ENCODE assay signal across 28 cellular contexts in genomic region chr22:19901577-19902244, GRCh38.
"Had no signal": no experiment of that assay in that cellular context is flagged by ENCODE, and none has a peak within 500 bp of the region (broad histone marks: within the 10 kb centered on the region; RNA-seq: fewer than 3 reads in every experiment).

No MANE protein-coding gene starts in this region.

- H3K4me3 Mint-ChIP-seq: activated CD4-positive, alpha-beta memory T cell treated with anti-CD3 and anti-CD28 coated beads, Interleukin-2, amount 10 ng/mL, durations not matched to agents 7 days and 5 days; activated CD4-positive, alpha-beta T cell treated with anti-CD3 and anti-CD28 coated beads, Interleukin-2, amount 10 ng/mL, durations not matched to agents 7 days and 5 days; activated naive CD4-positive, alpha-beta T cell treated with anti-CD3 and anti-CD28 coated beads, Interleukin-2, amount 50 U/mL, for 24 hours; activated naive CD8-positive, alpha-beta T cell treated with anti-CD3 and anti-CD28 coated beads, Interleukin-2, amount 50 U/mL, for 24 hours; central memory CD8-positive, alpha-beta T cell; dendritic cell treated with granulocyte-macrophage colony-stimulating factor and Interleukin-4, amounts not matched to agents 40 ng/mL and 50 ng/mL, for 4 days; immature natural killer cell; mesothelial cell of epicardium; naive thymus-derived CD4-positive, alpha-beta T cell; neural crest cell; T-helper 17 cell; WTC11 had no signal

- H3K36me3 ChIP-seq: breast epithelium had no signal

- H3K27me3 ChIP-seq: breast epithelium, esophagus muscularis mucosa, spleen, testis, upper lobe of left lung, vagina had no signal

- H3K9me3 ChIP-seq: breast epithelium, esophagus muscularis mucosa, spleen, testis, upper lobe of left lung, vagina had no signal

- H3K27me3 Mint-ChIP-seq: activated CD4-positive, alpha-beta memory T cell treated with anti-CD3 and anti-CD28 coated beads, Interleukin-2, amount 10 ng/mL, durations not matched to agents 7 days and 5 days; activated CD4-positive, alpha-beta T cell treated with anti-CD3 and anti-CD28 coated beads, Interleukin-2, amount 10 ng/mL, durations not matched to agents 7 days and 5 days; activated naive CD4-positive, alpha-beta T cell treated with anti-CD3 and anti-CD28 coated beads, Interleukin-2, amount 50 U/mL, for 24 hours; activated naive CD8-positive, alpha-beta T cell treated with anti-CD3 and anti-CD28 coated beads, Interleukin-2, amount 50 U/mL, for 24 hours; central memory CD8-positive, alpha-beta T cell; dendritic cell treated with granulocyte-macrophage colony-stimulating factor and Interleukin-4, amounts not matched to agents 40 ng/mL and 50 ng/mL, for 4 days; naive thymus-derived CD4-positive, alpha-beta T cell; T-helper 17 cell had no signal

- H3K4me1 Mint-ChIP-seq: activated CD4-positive, alpha-beta memory T cell treated with anti-CD3 and anti-CD28 coated beads, Interleukin-2, amount 10 ng/mL, durations not matched to agents 7 days and 5 days; central memory CD8-positive, alpha-beta T cell; immature natural killer cell; T-helper 17 cell had no signal

- H3K36me3 Mint-ChIP-seq: activated naive CD4-positive, alpha-beta T cell treated with anti-CD3 and anti-CD28 coated beads, Interleukin-2, amount 50 U/mL, for 24 hours; WTC11 had no signal

- ATAC-seq: activated naive CD8-positive, alpha-beta T cell treated with anti-CD3 and anti-CD28 coated beads, Interleukin-2, amount 50 U/mL, for 24 hours; naive thymus-derived CD4-positive, alpha-beta T cell; right cardiac atrium; T-helper 17 cell; WTC11 had no signal

- H3K27ac Mint-ChIP-seq: activated CD4-positive, alpha-beta memory T cell treated with anti-CD3 and anti-CD28 coated beads, Interleukin-2, amount 10 ng/mL, durations not matched to agents 7 days and 5 days; activated naive CD4-positive, alpha-beta T cell treated with anti-CD3 and anti-CD28 coated beads, Interleukin-2, amount 50 U/mL, for 24 hours; activated naive CD8-positive, alpha-beta T cell treated with anti-CD3 and anti-CD28 coated beads, Interleukin-2, amount 50 U/mL, for 24 hours; activated T-helper 2 cell treated with anti-CD3 and anti-CD28 coated beads, Interferon-gamma antibody, Interleukin-2, Interleukin-4, amounts not matched to agents 10 μg/mL and 5 μg/mL and 100 μg/mL, durations not matched to agents 14 hours and 24 hours and 36 hours; dendritic cell treated with granulocyte-macrophage colony-stimulating factor and Interleukin-4, amounts not matched to agents 40 ng/mL and 50 ng/mL, for 4 days; immature natural killer cell; mesothelial cell of epicardium; T-helper 17 cell; WTC11 had no signal

- H3K4me1 ChIP-seq: breast epithelium, esophagus muscularis mucosa, upper lobe of left lung, vagina had no signal

- H3K4me3 ChIP-seq: breast epithelium, esophagus muscularis mucosa, spleen, testis, upper lobe of left lung, vagina had no signal

- H3K27ac ChIP-seq: breast epithelium, esophagus muscularis mucosa, testis, upper lobe of left lung, vagina had no signal

- DNase-seq: activated CD4-positive, alpha-beta memory T cell treated with anti-CD3 and anti-CD28 coated beads, Interleukin-2, amount 10 ng/mL, durations not matched to agents 7 days and 5 days; activated CD4-positive, alpha-beta T cell treated with anti-CD3 and anti-CD28 coated beads for 1 hour; activated CD4-positive, alpha-beta T cell treated with anti-CD3 and anti-CD28 coated beads, Interleukin-2, amount 10 ng/mL, durations not matched to agents 7 days and 5 days; activated naive CD8-positive, alpha-beta T cell treated with anti-CD3 and anti-CD28 coated beads, Interleukin-2, amount 50 U/mL, for 24 hours; activated T-cell treated with anti-CD3 and anti-CD28 coated beads, Interleukin-2, amount 50 U/mL, for 48 hours; amygdala; hypothalamus; immature natural killer cell; left colon; mammary epithelial cell; naive thymus-derived CD4-positive, alpha-beta T cell; spleen; stimulated activated naive CD4-positive, alpha-beta T cell treated with Interleukin-2 at 50 U/mL for 16 hours; T-helper 17 cell; T1000; testis; upper lobe of left lung had no signal

- H3K9me3 Mint-ChIP-seq: activated CD4-positive, alpha-beta memory T cell treated with anti-CD3 and anti-CD28 coated beads, Interleukin-2, amount 10 ng/mL, durations not matched to agents 7 days and 5 days; activated CD4-positive, alpha-beta T cell treated with anti-CD3 and anti-CD28 coated beads, Interleukin-2, amount 10 ng/mL, durations not matched to agents 7 days and 5 days; activated naive CD4-positive, alpha-beta T cell treated with anti-CD3 and anti-CD28 coated beads, Interleukin-2, amount 50 U/mL, for 24 hours; activated naive CD8-positive, alpha-beta T cell treated with anti-CD3 and anti-CD28 coated beads, Interleukin-2, amount 50 U/mL, for 24 hours; activated T-helper 2 cell treated with anti-CD3 and anti-CD28 coated beads, Interferon-gamma antibody, Interleukin-2, Interleukin-4, amounts not matched to agents 10 μg/mL and 5 μg/mL and 100 μg/mL, durations not matched to agents 14 hours and 24 hours and 36 hours; central memory CD8-positive, alpha-beta T cell; dendritic cell treated with granulocyte-macrophage colony-stimulating factor and Interleukin-4, amounts not matched to agents 40 ng/mL and 50 ng/mL, for 4 days; immature natural killer cell; mesothelial cell of epicardium; naive thymus-derived CD4-positive, alpha-beta T cell; neural crest cell; WTC11 had no signal
